8 cellular contexts compared by ENCODE assay signal in genomic region chr7:32496052-32496813, GRCh38. TPM values are rescaled to one million over a fixed set of nuclear protein-coding genes. Genes with fewer than 3 reads are reported as not detected.
DNase-seq lines count a peak whose midpoint lies in the region; ATAC-seq and TF ChIP-seq lines count a peak whose summit lies in the region.

No MANE protein-coding gene starts in this region.

- peaks cover 2% of the 10 kb centered on the region for H3K4me1 ChIP-seq in NT2/D1 (ENCODE audit: insufficient read depth, insufficient read length)

- peaks cover 42% of the 10 kb centered on the region for H3K4me1 Mint-ChIP-seq in activated T-cell treated with anti-CD3 and anti-CD28 coated beads, Interleukin-2, amount 50 U/mL, for 4 hours (ENCODE audit: low read depth)
- H3K4me1 Mint-ChIP-seq in effector memory CD8-positive, alpha-beta T cell (ENCODE audit: low read depth in 2 of 2) = peaks cover 35% of the 10 kb centered on the region in 2 donors
- peaks cover 17% of the 10 kb centered on the region for H3K4me1 Mint-ChIP-seq in neural crest cell

- no peak for TF ChIP-seq CTCF in neural crest cell (conservative IDR thresholded peaks at IDR 0.05)

- peaks cover 11% of the 10 kb centered on the region; the same call in 1 of the 2 replicates for H3K9me3 ChIP-seq in NT2/D1 (ENCODE audit: insufficient read depth, low read length)

- H3K4me3 Mint-ChIP-seq in activated T-cell treated with anti-CD3 and anti-CD28 coated beads, Interleukin-2, amount 50 U/mL, for 4 hours = peak overlapping the region; percentile 82
- peak overlapping the region; percentile 85 to 94 for H3K4me3 Mint-ChIP-seq in effector memory CD8-positive, alpha-beta T cell
- peak overlapping the region; percentile 95 for H3K4me3 Mint-ChIP-seq in neural crest cell

- no peaks in the 10 kb centered on the region for H3K27me3 Mint-ChIP-seq in activated T-cell treated with anti-CD3 and anti-CD28 coated beads, Interleukin-2, amount 50 U/mL, for 4 hours (ENCODE audit: low read depth)
- no peaks in the 10 kb centered on the region for H3K27me3 Mint-ChIP-seq in effector memory CD8-positive, alpha-beta T cell
- H3K27me3 Mint-ChIP-seq in neural crest cell (ENCODE audit: low read depth) = no peaks in the 10 kb centered on the region

- peak overlapping the region; percentile 92 for H3K9ac ChIP-seq in NT2/D1 (ENCODE audit: insufficient read length, low read depth)

- H3K36me3 ChIP-seq in NT2/D1 (ENCODE audit: insufficient read depth, insufficient read length, low read length) = peaks cover 9% of the 10 kb centered on the region

- H3K36me3 Mint-ChIP-seq in activated T-cell treated with anti-CD3 and anti-CD28 coated beads, Interleukin-2, amount 50 U/mL, for 4 hours (ENCODE audit: insufficient read depth) = peaks cover 12% of the 10 kb centered on the region
- peaks cover 20% of the 10 kb centered on the region for H3K36me3 Mint-ChIP-seq in effector memory CD8-positive, alpha-beta T cell (ENCODE audit: insufficient read depth)
- peaks cover 12% of the 10 kb centered on the region for H3K36me3 Mint-ChIP-seq in neural crest cell (ENCODE audit: low read depth)

- ATAC-seq in activated T-cell treated with anti-CD3 and anti-CD28 coated beads, Interleukin-2, amount 50 U/mL, for 4 hours = no peak
- ATAC-seq in effector memory CD8-positive, alpha-beta T cell (replicated peaks) = no peak
- ATAC-seq in GM19455 (IDR thresholded peaks at IDR 0.05; ENCODE audit: unreplicated experiment) (no peak), GM21423 (IDR thresholded peaks at IDR 0.05; ENCODE audit: unreplicated experiment) (no peak)

- peak overlapping the region; percentile 95 for H3K4me3 ChIP-seq in NT2/D1 (ENCODE audit: insufficient read length, low read depth)

- H3K27me3 ChIP-seq in NT2/D1 (ENCODE audit: insufficient read depth, insufficient read length) = no peaks in the 10 kb centered on the region

- H3K9me3 Mint-ChIP-seq in activated T-cell treated with anti-CD3 and anti-CD28 coated beads, Interleukin-2, amount 50 U/mL, for 4 hours = no peaks in the 10 kb centered on the region
- no peaks in the 10 kb centered on the region for H3K9me3 Mint-ChIP-seq in effector memory CD8-positive, alpha-beta T cell
- H3K9me3 Mint-ChIP-seq in neural crest cell = no peaks in the 10 kb centered on the region

- DNase-seq in activated T-cell treated with anti-CD3 and anti-CD28 coated beads, Interleukin-2, amount 50 U/mL, for 4 hours = no peak
- no peak for DNase-seq in activated T-cell treated with anti-CD3 and anti-CD28 coated beads, Interleukin-2, amount 50 U/mL, for 1 hour
- DNase-seq in NT2/D1 (ENCODE audit: low read depth, low spot score) (no peak), neural crest cell (ENCODE audit: low read depth, low spot score) (no peak), occipital lobe (lab: John Stamatoyannopoulos, UW) (no peak)
- no peak for DNase-seq in effector memory CD8-positive, alpha-beta T cell

- H3K27ac Mint-ChIP-seq in effector memory CD8-positive, alpha-beta T cell = peak overlapping the region; percentile 94 to 97
- peak overlapping the region; percentile 99 for H3K27ac Mint-ChIP-seq in neural crest cell (ENCODE audit: unreplicated experiment)

RNA-seq across cellular contexts. Expression of gene AVL9, which starts 0.9 kb away (rescaled TPM):
- total RNA-seq in activated T-cell treated with anti-CD3 and anti-CD28 coated beads, Interleukin-2, amount 50 U/mL, for 4 hours = 10 to 100 TPM; 51.0 to 59.3 (median 52.7) TPM
- total RNA-seq in neural crest cell = 33.5 and 36.8 TPM in 2 replicates
- 87.3 TPM for total RNA-seq in occipital lobe

RNA-seq across cellular contexts. Expression of gene LSM5, which starts 6.1 kb away (rescaled TPM):
- 100 to 1,000 TPM; 118 to 123 (median 120) TPM for total RNA-seq in activated T-cell treated with anti-CD3 and anti-CD28 coated beads, Interleukin-2, amount 50 U/mL, for 4 hours
- total RNA-seq in neural crest cell (89.0 and 101 TPM in 2 replicates), occipital lobe (27.1 TPM)
